Comparison of ENCODE assay signal across 15 cellular contexts in the genomic region with DNA sequence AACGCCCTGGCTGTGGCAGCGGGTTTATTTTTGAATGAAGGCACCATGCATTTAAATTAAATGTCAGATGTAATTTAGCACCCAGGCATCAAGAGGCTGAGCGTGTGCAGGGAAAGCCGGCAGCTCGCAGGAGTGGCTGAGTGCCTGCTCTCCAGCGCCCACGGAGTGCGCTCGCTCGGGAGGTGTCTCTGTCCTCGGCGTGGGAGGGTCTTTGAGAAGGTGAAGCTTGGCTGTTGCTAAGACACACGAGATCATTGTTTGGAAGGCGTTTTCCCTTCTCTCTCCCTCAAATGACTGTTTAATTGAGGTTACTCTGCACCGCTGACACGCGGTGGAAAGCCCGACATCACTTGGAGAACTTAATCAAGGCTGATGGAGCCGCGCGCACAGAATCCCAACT.
A peak's percentile ranks its signal among the peaks of the same experiment; 100 is the strongest.
DNase-seq lines count a peak whose midpoint lies in the region; TF ChIP-seq lines count a peak whose summit lies in the region.
"Had no signal": no experiment of that assay in that cellular context is flagged by ENCODE, and none has a peak within 500 bp of the region (broad histone marks: within the 10 kb centered on the region; RNA-seq: fewer than 3 reads in every experiment).

No MANE protein-coding gene starts in this region.

- no peak overlapping the region for H3K4ac ChIP-seq in neuronal stem cell (ENCODE audit: low read length)

- no peak overlapping the region for H2AK5ac ChIP-seq in neuronal stem cell (ENCODE audit: low read depth, low read length)

- H3K27me3 ChIP-seq in neuronal stem cell (ENCODE audit: control insufficient read depth in 3 of 3, insufficient read depth in 3 of 3, low read depth in 1 of 3, low read length in 3 of 3), result no peaks in the 10 kb centered on the region
- H3K27me3 ChIP-seq in WERI-Rb-1 (ENCODE audit: insufficient read depth, low read depth, severe bottlenecking), result no peaks in the 10 kb centered on the region
- H3K27me3 ChIP-seq: Peyer's patch had no signal

- no peak overlapping the region for H2AFZ ChIP-seq in neuronal stem cell (ENCODE audit: low read length)

- H3K27ac ChIP-seq in caudate nucleus (ENCODE audit: low read depth, low read length) (no peak overlapping the region), neuronal stem cell (replicated peaks; ENCODE audit: low read length) (no peak overlapping the region), WERI-Rb-1 (no peak overlapping the region)
- H3K27ac ChIP-seq: A549, Peyer's patch, SK-N-MC had no signal

- DNase-seq in DMS153 (lab: John Stamatoyannopoulos, UW) (peak; percentile 15), NCI-H187 (lab: John Stamatoyannopoulos, UW) (peak; percentile 9 to 35), caudate nucleus (lab: John Stamatoyannopoulos, UW) (peak in 42 of 61 donors; percentile 5 to 88 (median 34)), neuronal stem cell (ENCODE audit: low spot score) (no peak), WERI-Rb-1 (no peak)
- DNase-seq in stimulated activated CD4-positive, alpha-beta T cell treated with anti-CD3 and anti-CD28 coated beads, Interleukin-4, amount 100 ng/mL, for 24 hours, result no peak
- no peak for DNase-seq in stimulated activated CD4-positive, alpha-beta T cell treated with anti-CD3 and anti-CD28 coated beads, Interleukin-2, amount 100 ng/mL, for 48 hours
- no peak for DNase-seq in NK-92 treated with Interleukin-12 subunit alpha and Interleukin-12 subunit beta, amount 100 ng/mL, for 24 hours (lab: John Stamatoyannopoulos, UW)
- DNase-seq: C1 segment of cervical spinal cord, HFFc6, KBM-7, NCI-H1694, Peyer's patch had no signal

- H3K4me3 ChIP-seq in neuronal stem cell (ENCODE audit: low read length in 2 of 2), result no peak overlapping the region
- no peak overlapping the region for H3K4me3 ChIP-seq in WERI-Rb-1 (ENCODE audit: low read depth, low read length)
- H3K4me3 ChIP-seq: A549, Peyer's patch, SK-N-MC had no signal

- H4K91ac ChIP-seq in neuronal stem cell (ENCODE audit: low read depth, low read length, poor library complexity), result no peak overlapping the region

- no peak overlapping the region for H2BK12ac ChIP-seq in neuronal stem cell (ENCODE audit: low read length)

- peak overlapping the region; percentile 11 for H3K18ac ChIP-seq in neuronal stem cell (ENCODE audit: low read length)

- peaks cover 0 to 13% of the 10 kb centered on the region in 2 donors for H3K9me3 ChIP-seq in neuronal stem cell (replicated peaks in 1 of 2; ENCODE audit: control insufficient read depth in 2 of 2, insufficient read depth in 1 of 2, low read depth in 1 of 2, low read length in 2 of 2)
- H3K9me3 ChIP-seq in WERI-Rb-1 (ENCODE audit: severe bottlenecking), result no peaks in the 10 kb centered on the region
- H3K9me3 ChIP-seq: A549, Peyer's patch had no signal

- H3K9ac ChIP-seq in neuronal stem cell (ENCODE audit: low read depth, low read length, poor library complexity), result no peak overlapping the region

- H3K4me2 ChIP-seq in neuronal stem cell (ENCODE audit: insufficient read depth, low read length, poor library complexity, severe bottlenecking), result no peak overlapping the region
- H3K4me2 ChIP-seq: A549 had no signal

- H2BK120ac ChIP-seq in neuronal stem cell (ENCODE audit: low read depth, low read length), result no peak overlapping the region

- no peak for TF ChIP-seq CTCF in WERI-Rb-1 (IDR thresholded peaks at IDR 0.05; ENCODE audit: low read depth, low read length)

- H4K8ac ChIP-seq in neuronal stem cell (ENCODE audit: low read depth, low read length), result no peak overlapping the region

- no peak overlapping the region for H3K23ac ChIP-seq in neuronal stem cell (ENCODE audit: low read depth, low read length, poor library complexity)

- no peaks in the 10 kb centered on the region for H3K79me1 ChIP-seq in neuronal stem cell (ENCODE audit: low read depth, low read length)

- peak overlapping the region; percentile 39 for H2BK15ac ChIP-seq in neuronal stem cell (ENCODE audit: low read length)

- no peaks in the 10 kb centered on the region for H3K36me3 ChIP-seq in neuronal stem cell (replicated peaks in 1 of 2; ENCODE audit: control insufficient read depth in 2 of 2, insufficient read depth in 2 of 2, low read length in 2 of 2)
- no peaks in the 10 kb centered on the region for H3K36me3 ChIP-seq in WERI-Rb-1
- H3K36me3 ChIP-seq: Peyer's patch had no signal

- no peak overlapping the region for H2BK5ac ChIP-seq in neuronal stem cell (ENCODE audit: low read length)

- no CpG with 5 or more reads among the region's 21 CpGs for WGBS in neuronal stem cell (ENCODE audit: extremely low coverage in 2 of 2, insufficient read length in 2 of 2, insufficient replicate concordance in 1 of 2), 2 donors

- no peaks in the 10 kb centered on the region for H3K4me1 ChIP-seq in neuronal stem cell (ENCODE audit: control insufficient read depth in 2 of 2, insufficient read depth in 1 of 2, low read depth in 1 of 2, low read length in 2 of 2)
- H3K4me1 ChIP-seq: A549, Peyer's patch had no signal

- H3K14ac ChIP-seq in neuronal stem cell (ENCODE audit: low read length), result peak overlapping the region; percentile 89

Comparison
In these comparisons a context has a peak if more than half of its experiments do, and no peak if none do; other contexts are left out.
1. DNase-seq: peak in DMS153 (single experiment), NCI-H187 (2 of 2) and caudate nucleus (42 of 61); none in neuronal stem cell (single experiment), WERI-Rb-1 (single experiment), stimulated activated CD4-positive, alpha-beta T cell treated with anti-CD3 and anti-CD28 coated beads, Interleukin-4, amount 100 ng/mL, for 24 hours (single experiment), stimulated activated CD4-positive, alpha-beta T cell treated with anti-CD3 and anti-CD28 coated beads, Interleukin-2, amount 100 ng/mL, for 48 hours (0 of 2) and NK-92 treated with Interleukin-12 subunit alpha and Interleukin-12 subunit beta, amount 100 ng/mL, for 24 hours (single experiment).